In the genomic region with DNA sequence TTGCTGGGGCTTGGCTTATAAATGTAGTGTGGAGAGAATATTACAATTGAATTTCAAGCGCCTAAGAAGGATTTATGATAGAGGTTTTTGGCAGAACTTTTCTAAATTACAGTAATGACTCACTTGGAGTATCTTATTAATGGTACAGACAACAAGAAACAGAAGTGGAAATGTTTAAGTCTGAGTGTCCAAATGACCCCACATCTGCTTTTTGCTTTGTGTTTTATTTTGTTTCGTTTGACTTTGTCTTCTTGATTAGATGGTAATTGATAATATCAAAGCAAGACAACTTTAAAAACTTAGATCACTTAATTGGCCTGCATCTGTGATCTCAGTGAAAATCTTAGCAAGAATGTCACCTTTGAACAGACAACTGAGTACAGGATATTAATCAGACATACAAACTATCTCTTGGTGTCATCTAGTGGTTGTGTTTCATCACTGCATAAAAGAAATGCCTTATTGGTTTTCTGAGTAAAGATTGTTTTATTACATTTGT, we compare ENCODE assay signal across 9 cellular contexts.
DNase-seq lines count a peak whose midpoint lies in the region; ATAC-seq and TF ChIP-seq lines count a peak whose summit lies in the region.
"Had no signal": no experiment of that assay in that cellular context is flagged by ENCODE, and none has a peak within 500 bp of the region (broad histone marks: within the 10 kb centered on the region; RNA-seq: fewer than 3 reads in every experiment).

No MANE protein-coding gene starts in this region.

- POLR2A ChIA-PET in CD4-positive, alpha-beta T cell (lab: Charles Lee) = no interaction called here
- POLR2A ChIA-PET in CD8-positive, alpha-beta T cell (lab: Charles Lee) = no interaction called here

- TF ChIP-seq CTCF in GM12872 (IDR thresholded peaks at IDR 0.05; ENCODE audit: insufficient read depth, low read depth, low read length) (peak; percentile 42; the same call in 2 of the 3 replicates), neural crest cell (conservative IDR thresholded peaks at IDR 0.05) (peak; percentile 68)
- TF ChIP-seq CTCF in CD4-positive, alpha-beta T cell (IDR thresholded peaks at IDR 0.05) = no peak
- no peak for TF ChIP-seq CTCF in CD8-positive, alpha-beta T cell (IDR thresholded peaks at IDR 0.05)

- H3K9me3 ChIP-seq in CD4-positive, alpha-beta T cell (ENCODE audit: control insufficient read depth, low read length) = no peaks in the 10 kb centered on the region
- no peaks in the 10 kb centered on the region for H3K9me3 ChIP-seq in CD8-positive, alpha-beta T cell (ENCODE audit: low read length)

- H3K4me1 ChIP-seq in CD8-positive, alpha-beta T cell (ENCODE audit: insufficient read depth, low read length) = no peaks in the 10 kb centered on the region

- H3K4me3 Mint-ChIP-seq in neural crest cell = no peak overlapping the region
- no peak overlapping the region for H3K4me3 Mint-ChIP-seq in CD4-positive, alpha-beta T cell
- no peak overlapping the region for H3K4me3 Mint-ChIP-seq in CD8-positive, alpha-beta T cell
- H3K4me3 Mint-ChIP-seq: activated T-cell treated with anti-CD3 and anti-CD28 coated beads, Interleukin-2, amount 50 U/mL, for 24 hours had no signal

- no peaks in the 10 kb centered on the region for H3K36me3 Mint-ChIP-seq in neural crest cell (ENCODE audit: low read depth)
- no peaks in the 10 kb centered on the region for H3K36me3 Mint-ChIP-seq in CD4-positive, alpha-beta T cell (ENCODE audit: low read depth)
- H3K36me3 Mint-ChIP-seq in CD8-positive, alpha-beta T cell = no peaks in the 10 kb centered on the region

- DNase-seq in NCI-H146 (lab: John Stamatoyannopoulos, UW) = peak; percentile 75
- peak; percentile 2 for DNase-seq in astrocyte of the hippocampus (ENCODE audit: low read depth, low spot score)
- no peak for DNase-seq in neural crest cell (ENCODE audit: low read depth, low spot score)
- no peak for DNase-seq in AG20443 (ENCODE audit: low spot score)
- no peak for DNase-seq in CD4-positive, alpha-beta T cell
- DNase-seq in CD8-positive, alpha-beta T cell = no peak
- DNase-seq: activated T-cell treated with anti-CD3 and anti-CD28 coated beads, Interleukin-2, amount 50 U/mL, for 24 hours had no signal

- no peaks in the 10 kb centered on the region for H3K9me3 Mint-ChIP-seq in neural crest cell
- no peaks in the 10 kb centered on the region for H3K9me3 Mint-ChIP-seq in CD4-positive, alpha-beta T cell
- no peaks in the 10 kb centered on the region for H3K9me3 Mint-ChIP-seq in CD8-positive, alpha-beta T cell
- H3K9me3 Mint-ChIP-seq: activated T-cell treated with anti-CD3 and anti-CD28 coated beads, Interleukin-2, amount 50 U/mL, for 24 hours had no signal

- CTCF ChIA-PET in CD4-positive, alpha-beta T cell (lab: Charles Lee) = no interaction called here
- CTCF ChIA-PET in CD8-positive, alpha-beta T cell (lab: Charles Lee) = no interaction called here

- H3K4me3 ChIP-seq in CD8-positive, alpha-beta T cell (ENCODE audit: low read depth, low read length) = no peak overlapping the region

- H3K27me3 Mint-ChIP-seq in neural crest cell (ENCODE audit: low read depth) = no peaks in the 10 kb centered on the region
- no peaks in the 10 kb centered on the region for H3K27me3 Mint-ChIP-seq in CD4-positive, alpha-beta T cell
- H3K27me3 Mint-ChIP-seq in CD8-positive, alpha-beta T cell (ENCODE audit: low read depth) = no peaks in the 10 kb centered on the region
- H3K27me3 Mint-ChIP-seq: activated T-cell treated with anti-CD3 and anti-CD28 coated beads, Interleukin-2, amount 50 U/mL, for 24 hours had no signal

- H3K27ac ChIP-seq in CD4-positive, alpha-beta T cell (ENCODE audit: low read depth, low read length) = no peak overlapping the region
- H3K27ac ChIP-seq in CD8-positive, alpha-beta T cell (ENCODE audit: low read depth, low read length) = no peak overlapping the region

- H3K27me3 ChIP-seq in CD4-positive, alpha-beta T cell (ENCODE audit: control insufficient read depth, insufficient read depth, low read length) = no peaks in the 10 kb centered on the region
- H3K27me3 ChIP-seq in CD8-positive, alpha-beta T cell (ENCODE audit: insufficient read depth, low read length) = no peaks in the 10 kb centered on the region

- intact Hi-C loops in CD4-positive, alpha-beta T cell (cut with DNase I, micrococcal nuclease) = no loop called here
- intact Hi-C loops in CD8-positive, alpha-beta T cell (cut with DNase I, micrococcal nuclease) = no loop called here

- no peak overlapping the region for H3K27ac Mint-ChIP-seq in neural crest cell (ENCODE audit: unreplicated experiment)
- no peak overlapping the region for H3K27ac Mint-ChIP-seq in CD4-positive, alpha-beta T cell
- no peak overlapping the region for H3K27ac Mint-ChIP-seq in CD8-positive, alpha-beta T cell
- H3K27ac Mint-ChIP-seq: activated T-cell treated with anti-CD3 and anti-CD28 coated beads, Interleukin-2, amount 50 U/mL, for 24 hours had no signal

- ATAC-seq in HG03045 (IDR thresholded peaks at IDR 0.05; ENCODE audit: unreplicated experiment) = no peak
- ATAC-seq in CD4-positive, alpha-beta T cell (ENCODE audit: poor library complexity) = no peak
- no peak for ATAC-seq in CD8-positive, alpha-beta T cell

- H3K4me1 Mint-ChIP-seq in neural crest cell = no peaks in the 10 kb centered on the region
- no peaks in the 10 kb centered on the region for H3K4me1 Mint-ChIP-seq in CD4-positive, alpha-beta T cell (ENCODE audit: low read depth)
- H3K4me1 Mint-ChIP-seq in CD8-positive, alpha-beta T cell (ENCODE audit: low read depth) = no peaks in the 10 kb centered on the region

- no peaks in the 10 kb centered on the region for H3K36me3 ChIP-seq in CD8-positive, alpha-beta T cell (ENCODE audit: insufficient read depth, low read length)

Comparison
In these comparisons a context has a peak if more than half of its experiments do, and no peak if none do; other contexts are left out.
1. CTCF ChIP-seq: peak in GM12872 (single experiment) and neural crest cell (single experiment); none in CD4-positive, alpha-beta T cell (single experiment) and CD8-positive, alpha-beta T cell (single experiment).
2. DNase-seq: peak in NCI-H146 (single experiment) and astrocyte of the hippocampus (single experiment); none in neural crest cell (single experiment), AG20443 (single experiment), CD4-positive, alpha-beta T cell (0 of 10) and CD8-positive, alpha-beta T cell (0 of 7).